13 cellular contexts compared by ENCODE assay signal in genomic region chr5:68423154-68423811, GRCh38.
DNase-seq lines count a peak whose midpoint lies in the region; ATAC-seq and TF ChIP-seq lines count a peak whose summit lies in the region.
"Had no signal": no experiment of that assay in that cellular context is flagged by ENCODE, and none has a peak within 500 bp of the region (broad histone marks: within the 10 kb centered on the region; RNA-seq: fewer than 3 reads in every experiment).

No MANE protein-coding gene starts in this region.

- H3K4me3 ChIP-seq in gastroesophageal sphincter: no peak overlapping the region
- H3K4me3 ChIP-seq: GM23338 had no signal

- peak; percentile 43 for ATAC-seq in activated CD8-positive, alpha-beta memory T cell treated with anti-CD3 and anti-CD28 coated beads, Interleukin-2, amount 10 ng/mL, durations not matched to agents 7 days and 5 days
- ATAC-seq in HG02884 (IDR thresholded peaks at IDR 0.05; ENCODE audit: unreplicated experiment): peak; percentile 57
- peak; percentile 88 for ATAC-seq in activated naive CD8-positive, alpha-beta T cell treated with anti-CD3 and anti-CD28 coated beads, Interleukin-2, amount 50 U/mL, for 24 hours
- peak; percentile 90 to 91 for ATAC-seq in stimulated activated naive B cell treated with anti-CD40 and anti-IgM and Interleukin-4, amounts not matched to agents 10 μg/mL and 1 μg/mL and 100 μg/mL, for 72 hours (replicated peaks)
- ATAC-seq in gastroesophageal sphincter: no peak
- ATAC-seq: GM23338, PC-3, T-cell had no signal

- no peak for TF ChIP-seq CTCF in progenitor cell of endocrine pancreas (IDR thresholded peaks at IDR 0.05; ENCODE audit: unreplicated experiment)
- no peak for TF ChIP-seq CTCF in gastroesophageal sphincter (IDR thresholded peaks at IDR 0.05)

- no peak overlapping the region for H3K27ac ChIP-seq in gastroesophageal sphincter
- H3K27ac ChIP-seq: brain microvascular endothelial cell had no signal

- no peaks in the 10 kb centered on the region for H3K9me3 Mint-ChIP-seq in activated CD8-positive, alpha-beta memory T cell treated with anti-CD3 and anti-CD28 coated beads, Interleukin-2, amount 10 ng/mL, durations not matched to agents 7 days and 5 days (ENCODE audit: low read depth)
- H3K9me3 Mint-ChIP-seq in activated naive CD8-positive, alpha-beta T cell treated with anti-CD3 and anti-CD28 coated beads, Interleukin-2, amount 50 U/mL, for 24 hours: no peaks in the 10 kb centered on the region
- H3K9me3 Mint-ChIP-seq in stimulated activated naive B cell treated with anti-CD40 and anti-IgM and Interleukin-4, amounts not matched to agents 10 μg/mL and 1 μg/mL and 100 μg/mL, for 72 hours: no peaks in the 10 kb centered on the region
- no peaks in the 10 kb centered on the region for H3K9me3 Mint-ChIP-seq in progenitor cell of endocrine pancreas (ENCODE audit: low read depth)
- H3K9me3 Mint-ChIP-seq: GM23338, T-cell had no signal

- no peak for TF ChIP-seq POLR2A in gastroesophageal sphincter (IDR thresholded peaks at IDR 0.05)

- peaks cover 38% of the 10 kb centered on the region for H3K4me1 Mint-ChIP-seq in activated CD8-positive, alpha-beta memory T cell treated with anti-CD3 and anti-CD28 coated beads, Interleukin-2, amount 10 ng/mL, durations not matched to agents 7 days and 5 days
- H3K4me1 Mint-ChIP-seq in activated naive CD8-positive, alpha-beta T cell treated with anti-CD3 and anti-CD28 coated beads, Interleukin-2, amount 50 U/mL, for 24 hours: peaks cover 50% of the 10 kb centered on the region
- peaks cover 26 to 51% of the 10 kb centered on the region in 2 donors for H3K4me1 Mint-ChIP-seq in stimulated activated naive B cell treated with anti-CD40 and anti-IgM and Interleukin-4, amounts not matched to agents 10 μg/mL and 1 μg/mL and 100 μg/mL, for 72 hours
- H3K4me1 Mint-ChIP-seq in progenitor cell of endocrine pancreas (ENCODE audit: low read depth): peaks cover 14% of the 10 kb centered on the region
- H3K4me1 Mint-ChIP-seq: GM23338 had no signal

- H3K27me3 Mint-ChIP-seq in activated CD8-positive, alpha-beta memory T cell treated with anti-CD3 and anti-CD28 coated beads, Interleukin-2, amount 10 ng/mL, durations not matched to agents 7 days and 5 days: peaks cover 5% of the 10 kb centered on the region
- H3K27me3 Mint-ChIP-seq in activated naive CD8-positive, alpha-beta T cell treated with anti-CD3 and anti-CD28 coated beads, Interleukin-2, amount 50 U/mL, for 24 hours: no peaks in the 10 kb centered on the region
- H3K27me3 Mint-ChIP-seq in stimulated activated naive B cell treated with anti-CD40 and anti-IgM and Interleukin-4, amounts not matched to agents 10 μg/mL and 1 μg/mL and 100 μg/mL, for 72 hours: no peaks in the 10 kb centered on the region
- peaks cover 3% of the 10 kb centered on the region for H3K27me3 Mint-ChIP-seq in progenitor cell of endocrine pancreas
- H3K27me3 Mint-ChIP-seq: T-cell had no signal

- CTCF ChIA-PET in activated CD8-positive, alpha-beta memory T cell treated with anti-CD3 and anti-CD28 coated beads, Interleukin-2, amount 10 ng/mL, durations not matched to agents 7 days and 5 days (lab: Charles Lee): interaction anchor here (0.9 kb wide), 1 partner anchor 9 kb away, joined by 3 read pairs; no protein-coding TSS in a partner anchor

- DNase-seq in activated CD8-positive, alpha-beta memory T cell treated with anti-CD3 and anti-CD28 coated beads, Interleukin-2, amount 10 ng/mL, durations not matched to agents 7 days and 5 days: no peak
- DNase-seq in activated CD8-positive, alpha-beta memory T cell treated with anti-CD3 and anti-CD28 coated beads for 24 hours: no peak
- DNase-seq in activated naive CD8-positive, alpha-beta T cell treated with anti-CD3 and anti-CD28 coated beads, Interleukin-2, amount 50 U/mL, for 24 hours: peak; percentile 44
- peak; percentile 44 for DNase-seq in stimulated activated naive B cell treated with anti-CD40 and anti-IgM and Interleukin-4, amounts not matched to agents 10 μg/mL and 1 μg/mL and 100 μg/mL, for 72 hours
- no peak for DNase-seq in progenitor cell of endocrine pancreas (ENCODE audit: low spot score, unreplicated experiment)
- no peak for DNase-seq in NCI-H1436 treated with DMSO at 0.1 percent for 48 hours (lab: John Stamatoyannopoulos, UW)
- DNase-seq: brain microvascular endothelial cell, DND-41, PC-3, T-cell had no signal

- H3K36me3 ChIP-seq in gastroesophageal sphincter: no peaks in the 10 kb centered on the region
- H3K36me3 ChIP-seq: brain microvascular endothelial cell had no signal

- no peaks in the 10 kb centered on the region for H3K27me3 ChIP-seq in gastroesophageal sphincter
- H3K27me3 ChIP-seq: brain microvascular endothelial cell had no signal

- no peaks in the 10 kb centered on the region for H3K9me3 ChIP-seq in gastroesophageal sphincter

- H3K36me3 Mint-ChIP-seq in activated CD8-positive, alpha-beta memory T cell treated with anti-CD3 and anti-CD28 coated beads, Interleukin-2, amount 10 ng/mL, durations not matched to agents 7 days and 5 days: peaks cover 5% of the 10 kb centered on the region
- H3K36me3 Mint-ChIP-seq in activated naive CD8-positive, alpha-beta T cell treated with anti-CD3 and anti-CD28 coated beads, Interleukin-2, amount 50 U/mL, for 24 hours (ENCODE audit: low read depth): no peaks in the 10 kb centered on the region
- no peaks in the 10 kb centered on the region for H3K36me3 Mint-ChIP-seq in stimulated activated naive B cell treated with anti-CD40 and anti-IgM and Interleukin-4, amounts not matched to agents 10 μg/mL and 1 μg/mL and 100 μg/mL, for 72 hours
- H3K36me3 Mint-ChIP-seq in progenitor cell of endocrine pancreas (ENCODE audit: insufficient read depth): no peaks in the 10 kb centered on the region
- H3K36me3 Mint-ChIP-seq: T-cell had no signal

- no peak overlapping the region for H3K4me3 Mint-ChIP-seq in activated CD8-positive, alpha-beta memory T cell treated with anti-CD3 and anti-CD28 coated beads, Interleukin-2, amount 10 ng/mL, durations not matched to agents 7 days and 5 days
- H3K4me3 Mint-ChIP-seq in activated naive CD8-positive, alpha-beta T cell treated with anti-CD3 and anti-CD28 coated beads, Interleukin-2, amount 50 U/mL, for 24 hours: peak overlapping the region; percentile 13
- H3K4me3 Mint-ChIP-seq in stimulated activated naive B cell treated with anti-CD40 and anti-IgM and Interleukin-4, amounts not matched to agents 10 μg/mL and 1 μg/mL and 100 μg/mL, for 72 hours: no peak overlapping the region
- no peak overlapping the region for H3K4me3 Mint-ChIP-seq in progenitor cell of endocrine pancreas (ENCODE audit: low read depth)
- H3K4me3 Mint-ChIP-seq: GM23338, T-cell had no signal

- no peak for TF ChIP-seq EP300 in gastroesophageal sphincter (IDR thresholded peaks at IDR 0.05)

- peaks cover 0 to 18% (median 4%) of the 10 kb centered on the region in 3 donors for H3K4me1 ChIP-seq in gastroesophageal sphincter

- H3K27ac Mint-ChIP-seq in activated CD8-positive, alpha-beta memory T cell treated with anti-CD3 and anti-CD28 coated beads, Interleukin-2, amount 10 ng/mL, durations not matched to agents 7 days and 5 days: peak overlapping the region; percentile 21
- peak overlapping the region; percentile 73 for H3K27ac Mint-ChIP-seq in activated naive CD8-positive, alpha-beta T cell treated with anti-CD3 and anti-CD28 coated beads, Interleukin-2, amount 50 U/mL, for 24 hours
- H3K27ac Mint-ChIP-seq in stimulated activated naive B cell treated with anti-CD40 and anti-IgM and Interleukin-4, amounts not matched to agents 10 μg/mL and 1 μg/mL and 100 μg/mL, for 72 hours: peak overlapping the region; percentile 56
- no peak overlapping the region for H3K27ac Mint-ChIP-seq in progenitor cell of endocrine pancreas
- H3K27ac Mint-ChIP-seq: GM23338 had no signal

- 83 to 84% methylated on average over 6 of the region's 6 CpGs for WGBS in gastroesophageal sphincter (ENCODE audit: low coverage in 1 of 2), 2 donors

Comparison
In these comparisons a context has a peak if more than half of its experiments do, and no peak if none do; other contexts are left out.
1. DNase-seq: peak in activated naive CD8-positive, alpha-beta T cell treated with anti-CD3 and anti-CD28 coated beads, Interleukin-2, amount 50 U/mL, for 24 hours (single experiment) and stimulated activated naive B cell treated with anti-CD40 and anti-IgM and Interleukin-4, amounts not matched to agents 10 μg/mL and 1 μg/mL and 100 μg/mL, for 72 hours (single experiment); none in activated CD8-positive, alpha-beta memory T cell treated with anti-CD3 and anti-CD28 coated beads, Interleukin-2, amount 10 ng/mL, durations not matched to agents 7 days and 5 days (single experiment), activated CD8-positive, alpha-beta memory T cell treated with anti-CD3 and anti-CD28 coated beads for 24 hours (single experiment), progenitor cell of endocrine pancreas (single experiment) and NCI-H1436 treated with DMSO at 0.1 percent for 48 hours (single experiment).